In genomic region chr11:32962016-32962415, GRCh38 we compare ENCODE assay signal across 25 cellular contexts. TPM values are rescaled to one million over a fixed set of nuclear protein-coding genes. Genes with fewer than 3 reads are reported as not detected.
DNase-seq lines count a peak whose midpoint lies in the region; ATAC-seq and TF ChIP-seq lines count a peak whose summit lies in the region.
"Had no signal": no experiment of that assay in that cellular context is flagged by ENCODE, and none has a peak within 500 bp of the region (broad histone marks: within the 10 kb centered on the region; RNA-seq: fewer than 3 reads in every experiment).

No MANE protein-coding gene starts in this region.

- intact Hi-C loops in IMR-90 (cut with micrococcal nuclease) (loop anchor here (5.0 kb wide), 2 partner anchors 55 to 155 kb away; partner anchors contain the start of gene DEPDC7), sciatic nerve (cut with DNase I) (loop anchor here (10.0 kb wide), 1 partner anchor 103 kb away; no protein-coding TSS in a partner anchor)

- in situ Hi-C loops in IMR-90 (cut with MboI; ENCODE audit: low sequenced_read_pairs): no loop called here

- peaks cover 5% of the 10 kb centered on the region for H3K9me3 Mint-ChIP-seq in glutamatergic neuron (ENCODE audit: unreplicated experiment)
- H3K9me3 Mint-ChIP-seq: activated naive CD4-positive, alpha-beta T cell treated with anti-CD3 and anti-CD28 coated beads, Interleukin-2, amount 10 ng/mL, durations not matched to agents 7 days and 5 days; activated T-cell treated with anti-CD3 and anti-CD28 coated beads, Interleukin-2, amount 50 U/mL, for 72 hours; immature natural killer cell; nephron progenitor cell had no signal

- no peak overlapping the region for H3K56ac ChIP-seq in IMR-90 (ENCODE audit: extremely low read depth, insufficient read depth, low read length)

- CTCF ChIA-PET in IMR-90 (lab: Yijun Ruan, JAX): interaction anchor here (0.6 kb wide), 1 partner anchor 76 kb away, joined by 3 read pairs; no protein-coding TSS in a partner anchor

- H3K4me1 ChIP-seq in IMR-90 (ENCODE audit: control insufficient read depth, insufficient read depth, low read length) (no peaks in the 10 kb centered on the region), mesenchymal stem cell (ENCODE audit: control insufficient read depth, insufficient read depth, low read depth, low read length) (peaks cover 1% of the 10 kb centered on the region)
- H3K4me1 ChIP-seq: ascending aorta, gastrocnemius medialis, left ventricle myocardium inferior, Peyer's patch, right lobe of liver, stomach had no signal

- H3K4me2 ChIP-seq in IMR-90 (ENCODE audit: low read depth, low read length) (no peak overlapping the region), mesenchymal stem cell (ENCODE audit: low read length, poor library complexity, severe bottlenecking) (no peak overlapping the region)

- dilution Hi-C loops in IMR-90 (cut with HindIII; ENCODE audit: low sequenced_read_pairs, unreplicated experiment): no loop called here

- H4K91ac ChIP-seq in IMR-90 (ENCODE audit: insufficient read depth, low read depth, low read length) (no peak overlapping the region), mesenchymal stem cell (ENCODE audit: low read length) (no peak overlapping the region)

- H3K36me3 ChIP-seq in IMR-90 (ENCODE audit: control insufficient read depth, insufficient read depth, low read length): peaks cover 11% of the 10 kb centered on the region
- H3K36me3 ChIP-seq in mesenchymal stem cell (ENCODE audit: control insufficient read depth in 1 of 2, insufficient read depth in 2 of 2, low read depth in 1 of 2, low read length in 2 of 2): peaks cover 11 to 35% of the 10 kb centered on the region in 2 experiments

- ATAC-seq in IMR-90 (ENCODE audit: low read depth) (no peak), sciatic nerve (no peak), GM21447 (IDR thresholded peaks at IDR 0.05; ENCODE audit: unreplicated experiment) (no peak)
- ATAC-seq: gastrocnemius medialis, K562, right lobe of liver had no signal

- H2BK15ac ChIP-seq in IMR-90 (ENCODE audit: low read depth, low read length): no peak overlapping the region
- no peak overlapping the region for H2BK15ac ChIP-seq in mesenchymal stem cell (ENCODE audit: low read depth, poor library complexity, severe bottlenecking)

- no peak overlapping the region for H4K8ac ChIP-seq in IMR-90 (ENCODE audit: low read depth in 2 of 2, low read length in 2 of 2)
- no peak overlapping the region for H4K8ac ChIP-seq in mesenchymal stem cell (ENCODE audit: low read length)

- no peaks in the 10 kb centered on the region for H3K4me1 Mint-ChIP-seq in glutamatergic neuron (ENCODE audit: low read depth, unreplicated experiment)
- H3K4me1 Mint-ChIP-seq: immature natural killer cell, nephron progenitor cell had no signal

- H2AFZ ChIP-seq in IMR-90 (replicated peaks; ENCODE audit: low read length, poor library complexity) (no peak overlapping the region), mesenchymal stem cell (ENCODE audit: low read depth, low read length) (no peak overlapping the region)

- TF ChIP-seq CTCF in IMR-90 (conservative IDR thresholded peaks at IDR 0.05; ENCODE audit: low read depth, low read length) (no peak), glutamatergic neuron (IDR thresholded peaks at IDR 0.05; ENCODE audit: partially characterized antibody, unreplicated experiment) (no peak)

- H3K4me3 ChIP-seq in IMR-90 (ENCODE audit: insufficient read depth, low read depth, low read length): no peak overlapping the region
- H3K4me3 ChIP-seq in mesenchymal stem cell (ENCODE audit: insufficient read depth in 1 of 2, low read depth in 1 of 2, low read length in 2 of 2): no peak overlapping the region
- H3K4me3 ChIP-seq: ascending aorta, gastrocnemius medialis, K562, left ventricle myocardium inferior, Peyer's patch, right lobe of liver, stomach, tibial nerve had no signal

- H3K4ac ChIP-seq in IMR-90 (ENCODE audit: low read depth, low read length): no peak overlapping the region
- no peak overlapping the region for H3K4ac ChIP-seq in mesenchymal stem cell (ENCODE audit: low read depth in 1 of 2, low read length in 2 of 2)

- TF ChIP-seq POLR2A in IMR-90 (IDR thresholded peaks at IDR 0.05; ENCODE audit: low read depth, low read length): no peak

- no peak overlapping the region for H3K18ac ChIP-seq in IMR-90 (ENCODE audit: low read depth, low read length)
- H3K18ac ChIP-seq in mesenchymal stem cell (ENCODE audit: low read depth in 1 of 2, low read length in 2 of 2): no peak overlapping the region

- no CpG with 5 or more reads among the region's 2 CpGs for WGBS in IMR-90 (ENCODE audit: extremely low coverage in 2 of 2, insufficient read length in 1 of 2), 2 experiments
- WGBS in mesenchymal stem cell: 80% methylated on average over 1 of the region's 2 CpGs

- DNase-seq in EH (ENCODE audit: low read depth) (peak; percentile 65), IMR-90 (peak; percentile 10), astrocyte of the hippocampus (ENCODE audit: low read depth, low spot score) (peak; percentile 60), mesenchymal stem cell (peak; percentile 70), sciatic nerve (ENCODE audit: low spot score) (no peak), 8988T (no peak), glutamatergic neuron (no peak)
- DNase-seq: activated naive CD4-positive, alpha-beta T cell treated with anti-CD3 and anti-CD28 coated beads, Interleukin-2, amount 10 ng/mL, durations not matched to agents 7 days and 5 days; activated T-cell treated with anti-CD3 and anti-CD28 coated beads, Interleukin-2, amount 50 U/mL, for 72 hours; effector memory CD4-positive, alpha-beta T cell; gastrocnemius medialis; hippocampal formation; immature natural killer cell; left ventricle myocardium inferior; midbrain; NCI-H146; NCI-H524; nephron progenitor cell; Peyer's patch; right lobe of liver; stomach had no signal

- H2AK9ac ChIP-seq in IMR-90 (replicated peaks; ENCODE audit: low read depth, low read length, poor library complexity): no peak overlapping the region

- peaks cover 2 to 12% of the 10 kb centered on the region in 2 experiments; a peak in 3 of 4 replicates for H3K79me1 ChIP-seq in IMR-90 (ENCODE audit: low read depth in 1 of 2, low read length in 2 of 2)
- H3K79me1 ChIP-seq in mesenchymal stem cell (replicated peaks; ENCODE audit: low read length, poor library complexity, severe bottlenecking): peaks cover 9% of the 10 kb centered on the region

- H2BK120ac ChIP-seq in IMR-90 (ENCODE audit: low read depth, low read length) (no peak overlapping the region), mesenchymal stem cell (ENCODE audit: low read depth, low read length) (no peak overlapping the region)

- H3K27me3 ChIP-seq in IMR-90 (ENCODE audit: control insufficient read depth, insufficient read depth, low read length) (no peaks in the 10 kb centered on the region), mesenchymal stem cell (ENCODE audit: control insufficient read depth in 1 of 2, insufficient read depth in 1 of 2, low read length in 2 of 2) (no peaks in the 10 kb centered on the region)
- H3K27me3 ChIP-seq: ascending aorta, gastrocnemius medialis, Peyer's patch, right lobe of liver, stomach, tibial nerve had no signal

- POLR2A ChIA-PET in IMR-90 (lab: Charles Lee; ENCODE audit: unreplicated experiment): no interaction called here

- H3K4me3 Mint-ChIP-seq in glutamatergic neuron (ENCODE audit: unreplicated experiment): no peak overlapping the region
- H3K4me3 Mint-ChIP-seq: activated naive CD4-positive, alpha-beta T cell treated with anti-CD3 and anti-CD28 coated beads, Interleukin-2, amount 10 ng/mL, durations not matched to agents 7 days and 5 days; activated T-cell treated with anti-CD3 and anti-CD28 coated beads, Interleukin-2, amount 50 U/mL, for 72 hours; immature natural killer cell; nephron progenitor cell had no signal

- no peak overlapping the region for H2BK20ac ChIP-seq in IMR-90 (ENCODE audit: low read depth, low read length)

- no peaks in the 10 kb centered on the region for H3K9me1 ChIP-seq in IMR-90 (ENCODE audit: insufficient read depth, low read length)

- H3K9me3 ChIP-seq in IMR-90 (ENCODE audit: control insufficient read depth, insufficient read depth, low read length) (no peaks in the 10 kb centered on the region), mesenchymal stem cell (ENCODE audit: control insufficient read depth, low read length) (no peaks in the 10 kb centered on the region)
- H3K9me3 ChIP-seq: ascending aorta, gastrocnemius medialis, left ventricle myocardium inferior, Peyer's patch, right lobe of liver, stomach, tibial nerve had no signal

- H2BK12ac ChIP-seq in mesenchymal stem cell (ENCODE audit: low read length in 2 of 2): no peak overlapping the region

- TF ChIP-seq RAD21 in IMR-90 (IDR thresholded peaks at IDR 0.05; ENCODE audit: low read length): no peak

- no peak overlapping the region for H2BK5ac ChIP-seq in IMR-90 (ENCODE audit: low read depth, low read length, poor library complexity, severe bottlenecking)
- no peak overlapping the region for H2BK5ac ChIP-seq in mesenchymal stem cell (ENCODE audit: low read depth, low read length, poor library complexity, severe bottlenecking)

- H3K23ac ChIP-seq in IMR-90 (ENCODE audit: low read depth, low read length) (no peak overlapping the region), mesenchymal stem cell (ENCODE audit: low read length in 2 of 2) (no peak overlapping the region)

- no peaks in the 10 kb centered on the region for H4K20me1 ChIP-seq in IMR-90 (ENCODE audit: insufficient read depth, low read length)

- H3K27ac ChIP-seq in IMR-90 (ENCODE audit: insufficient read depth, low read length): no peak overlapping the region
- H3K27ac ChIP-seq in mesenchymal stem cell (ENCODE audit: low read length, poor library complexity, severe bottlenecking): no peak overlapping the region
- H3K27ac ChIP-seq: ascending aorta, gastrocnemius medialis, left ventricle myocardium inferior, Peyer's patch, right lobe of liver, stomach, tibial nerve had no signal

- H3K14ac ChIP-seq in IMR-90 (replicated peaks; ENCODE audit: low read depth, low read length): no peak overlapping the region
- no peak overlapping the region for H3K14ac ChIP-seq in mesenchymal stem cell (ENCODE audit: low read length in 2 of 2)

- H3K36me3 Mint-ChIP-seq in glutamatergic neuron (ENCODE audit: unreplicated experiment): no peaks in the 10 kb centered on the region

- H3K27ac Mint-ChIP-seq in glutamatergic neuron (ENCODE audit: unreplicated experiment): no peak overlapping the region
- H3K27ac Mint-ChIP-seq: activated naive CD4-positive, alpha-beta T cell treated with anti-CD3 and anti-CD28 coated beads, Interleukin-2, amount 10 ng/mL, durations not matched to agents 7 days and 5 days; activated T-cell treated with anti-CD3 and anti-CD28 coated beads, Interleukin-2, amount 50 U/mL, for 72 hours; immature natural killer cell; nephron progenitor cell had no signal

- H2AK5ac ChIP-seq in IMR-90 (ENCODE audit: low read depth, low read length) (no peak overlapping the region), mesenchymal stem cell (ENCODE audit: low read length, severe bottlenecking) (no peak overlapping the region)

- peaks cover 4% of the 10 kb centered on the region for H3K27me3 Mint-ChIP-seq in glutamatergic neuron (ENCODE audit: unreplicated experiment)
- H3K27me3 Mint-ChIP-seq: activated naive CD4-positive, alpha-beta T cell treated with anti-CD3 and anti-CD28 coated beads, Interleukin-2, amount 10 ng/mL, durations not matched to agents 7 days and 5 days had no signal

- H4K5ac ChIP-seq in IMR-90 (ENCODE audit: low read depth, low read length): no peak overlapping the region

- H3K9ac ChIP-seq in IMR-90 (ENCODE audit: low read depth, low read length) (no peak overlapping the region), mesenchymal stem cell (ENCODE audit: low read length) (no peak overlapping the region)

- BruUV-seq in IMR-90 (replicated peaks; lab: Mats Ljungman, UMichigan): no TSS peak

RNA-seq across cellular contexts. Expression of gene DEPDC7, which starts 53.7 kb away (rescaled TPM):
- total RNA-seq in IMR-90 (2012; rRNA removed): 9.7 TPM in 2 replicates
- 5.9 and 7.4 TPM in 2 replicates for polyA plus RNA-seq in IMR-90 (2012; rRNA removed)
- 1.2 and 1.6 TPM in 2 replicates for polyA plus RNA-seq in IMR-90 (2012; cell fraction: cytosol; rRNA removed)
- polyA plus RNA-seq in IMR-90 (2012; cell fraction: nucleus; rRNA removed; ENCODE audit: low replicate concordance): 2.8 and 14.1 TPM in 2 replicates
- polyA plus RNA-seq in mesenchymal stem cell (2013, experiment 1 of 2): 1.4 TPM
- polyA plus RNA-seq in mesenchymal stem cell (2013, experiment 2 of 2): 1.7 TPM
- 12.3 TPM for total RNA-seq in sciatic nerve
- total RNA-seq in glutamatergic neuron (ENCODE audit: unreplicated experiment): 28.7 TPM
- total RNA-seq: ascending aorta had no signal

Comparison
In these comparisons a context has a peak if more than half of its experiments do, and no peak if none do; other contexts are left out.
1. DNase-seq: peak in EH (single experiment), IMR-90 (single experiment), astrocyte of the hippocampus (single experiment) and mesenchymal stem cell (single experiment); none in sciatic nerve (single experiment), 8988T (single experiment) and glutamatergic neuron (single experiment).